In genomic region chr11:124863137-124863825, GRCh38 we compare ENCODE assay signal across 11 cellular contexts. TPM values are rescaled to one million over a fixed set of nuclear protein-coding genes. Genes with fewer than 3 reads are reported as not detected.
DNase-seq lines count a peak whose midpoint lies in the region; ATAC-seq and TF ChIP-seq lines count a peak whose summit lies in the region.
"Had no signal": no experiment of that assay in that cellular context is flagged by ENCODE, and none has a peak within 500 bp of the region (broad histone marks: within the 10 kb centered on the region; RNA-seq: fewer than 3 reads in every experiment).

No MANE protein-coding gene starts in this region.

- DNase-seq in HT-29 (ENCODE audit: low spot score) (peak; percentile 45), astrocyte of the spinal cord (ENCODE audit: low read depth, low spot score) (peak; percentile 8), NCI-H2029 treated with DMSO at 0.1 percent for 48 hours (lab: John Stamatoyannopoulos, UW) (no peak)
- DNase-seq in stimulated activated naive B cell treated with anti-CD40 and anti-IgM and Interleukin-4, amounts not matched to agents 10 μg/mL and 1 μg/mL and 100 μg/mL, for 72 hours: no peak
- no peak for DNase-seq in effector memory CD8-positive, alpha-beta T cell
- DNase-seq: naive B cell, NCI-H345 had no signal

- in situ Hi-C loops in astrocyte of the spinal cord (cut with HindIII; ENCODE audit: low sequenced_read_pairs): no loop called here

- peaks cover 18 to 47% of the 10 kb centered on the region in 2 donors for H3K4me1 Mint-ChIP-seq in stimulated activated naive B cell treated with anti-CD40 and anti-IgM and Interleukin-4, amounts not matched to agents 10 μg/mL and 1 μg/mL and 100 μg/mL, for 72 hours
- peaks cover 30% of the 10 kb centered on the region for H3K4me1 Mint-ChIP-seq in stimulated activated memory B cell treated with anti-CD40 and anti-IgM and Interleukin-4, amounts not matched to agents 10 μg/mL and 1 μg/mL and 100 μg/mL, for 72 hours
- H3K4me1 Mint-ChIP-seq in effector memory CD8-positive, alpha-beta T cell (ENCODE audit: low read depth in 2 of 2): peaks cover 12 to 17% of the 10 kb centered on the region in 2 donors

- H3K4me3 Mint-ChIP-seq in stimulated activated naive B cell treated with anti-CD40 and anti-IgM and Interleukin-4, amounts not matched to agents 10 μg/mL and 1 μg/mL and 100 μg/mL, for 72 hours: no peak overlapping the region
- H3K4me3 Mint-ChIP-seq in stimulated activated memory B cell treated with anti-CD40 and anti-IgM and Interleukin-4, amounts not matched to agents 10 μg/mL and 1 μg/mL and 100 μg/mL, for 72 hours: no peak overlapping the region
- H3K4me3 Mint-ChIP-seq in effector memory CD8-positive, alpha-beta T cell: no peak overlapping the region

- no peak for TF ChIP-seq CTCF in astrocyte of the spinal cord (IDR thresholded peaks at IDR 0.05; ENCODE audit: low read depth, low read length)

- peaks cover 4% of the 10 kb centered on the region for H3K9me3 ChIP-seq in iPS-18c (ENCODE audit: control insufficient read depth, insufficient read depth, low read length)
- H3K9me3 ChIP-seq: tibial nerve had no signal

- ATAC-seq in stimulated activated naive B cell treated with anti-CD40 and anti-IgM and Interleukin-4, amounts not matched to agents 10 μg/mL and 1 μg/mL and 100 μg/mL, for 72 hours (replicated peaks): no peak
- no peak for ATAC-seq in stimulated activated memory B cell treated with anti-CD40 and anti-IgM and Interleukin-4, amounts not matched to agents 10 μg/mL and 1 μg/mL and 100 μg/mL, for 72 hours
- no peak for ATAC-seq in effector memory CD8-positive, alpha-beta T cell (replicated peaks)
- no peak for ATAC-seq in GM21528 (IDR thresholded peaks at IDR 0.05; ENCODE audit: low FRiP score, unreplicated experiment)

- H3K27ac Mint-ChIP-seq in stimulated activated naive B cell treated with anti-CD40 and anti-IgM and Interleukin-4, amounts not matched to agents 10 μg/mL and 1 μg/mL and 100 μg/mL, for 72 hours: peak overlapping the region; percentile 68
- H3K27ac Mint-ChIP-seq in stimulated activated memory B cell treated with anti-CD40 and anti-IgM and Interleukin-4, amounts not matched to agents 10 μg/mL and 1 μg/mL and 100 μg/mL, for 72 hours: no peak overlapping the region
- no peak overlapping the region for H3K27ac Mint-ChIP-seq in effector memory CD8-positive, alpha-beta T cell
- H3K27ac Mint-ChIP-seq: naive B cell had no signal

- H3K9me3 Mint-ChIP-seq in stimulated activated naive B cell treated with anti-CD40 and anti-IgM and Interleukin-4, amounts not matched to agents 10 μg/mL and 1 μg/mL and 100 μg/mL, for 72 hours: peaks cover 0 to 2% of the 10 kb centered on the region in 2 donors
- H3K9me3 Mint-ChIP-seq in stimulated activated memory B cell treated with anti-CD40 and anti-IgM and Interleukin-4, amounts not matched to agents 10 μg/mL and 1 μg/mL and 100 μg/mL, for 72 hours: no peaks in the 10 kb centered on the region
- H3K9me3 Mint-ChIP-seq in effector memory CD8-positive, alpha-beta T cell: no peaks in the 10 kb centered on the region

- peaks cover 0 to 4% of the 10 kb centered on the region in 2 donors for H3K36me3 Mint-ChIP-seq in stimulated activated naive B cell treated with anti-CD40 and anti-IgM and Interleukin-4, amounts not matched to agents 10 μg/mL and 1 μg/mL and 100 μg/mL, for 72 hours
- no peaks in the 10 kb centered on the region for H3K36me3 Mint-ChIP-seq in stimulated activated memory B cell treated with anti-CD40 and anti-IgM and Interleukin-4, amounts not matched to agents 10 μg/mL and 1 μg/mL and 100 μg/mL, for 72 hours
- H3K36me3 Mint-ChIP-seq in effector memory CD8-positive, alpha-beta T cell (ENCODE audit: insufficient read depth): peaks cover 3% of the 10 kb centered on the region
- H3K36me3 Mint-ChIP-seq: naive B cell had no signal

- peaks cover 61 to 77% of the 10 kb centered on the region in 2 donors for H3K27me3 Mint-ChIP-seq in stimulated activated naive B cell treated with anti-CD40 and anti-IgM and Interleukin-4, amounts not matched to agents 10 μg/mL and 1 μg/mL and 100 μg/mL, for 72 hours
- H3K27me3 Mint-ChIP-seq in stimulated activated memory B cell treated with anti-CD40 and anti-IgM and Interleukin-4, amounts not matched to agents 10 μg/mL and 1 μg/mL and 100 μg/mL, for 72 hours: peaks cover 75% of the 10 kb centered on the region
- peaks cover 76 to 84% of the 10 kb centered on the region in 2 donors for H3K27me3 Mint-ChIP-seq in effector memory CD8-positive, alpha-beta T cell

- H3K4me3 ChIP-seq in astrocyte of the spinal cord (ENCODE audit: low read depth, low read length) (peak overlapping the region; percentile 12), iPS-18c (ENCODE audit: insufficient read depth, low read depth, low read length) (peak overlapping the region; percentile 38)

RNA-seq across cellular contexts. Expression of gene ROBO3, which starts 2.0 kb away (rescaled TPM):
- total RNA-seq in HT-29 (2014; rRNA removed; shearing (Covaris generic)): 3.8 and 5.5 TPM in 2 replicates

RNA-seq across cellular contexts. Expression of gene ROBO4, which starts 34.4 kb away (rescaled TPM):
- 0.73 TPM in 1 of 2 replicates, not detected in the other for total RNA-seq in HT-29 (2014; rRNA removed; shearing (Covaris generic))

RNA-seq across cellular contexts. Expression of gene HEPN1, which starts 55.8 kb away (rescaled TPM):
- total RNA-seq in HT-29 (2014; rRNA removed; shearing (Covaris generic)): not detected in 2 replicates
- total RNA-seq: tibial nerve had no signal

Comparison
In these comparisons a context has a peak if more than half of its experiments do, and no peak if none do; other contexts are left out.
1. DNase-seq: peak in HT-29 (single experiment) and astrocyte of the spinal cord (single experiment); none in stimulated activated naive B cell treated with anti-CD40 and anti-IgM and Interleukin-4, amounts not matched to agents 10 μg/mL and 1 μg/mL and 100 μg/mL, for 72 hours (single experiment), NCI-H2029 treated with DMSO at 0.1 percent for 48 hours (single experiment) and effector memory CD8-positive, alpha-beta T cell (0 of 3).